Comparison of ENCODE assay signal across 1 cellular context in genomic region chr1:244963231-244963826, GRCh38.
TF ChIP-seq lines count a peak whose summit lies in the region.

No MANE protein-coding gene starts in this region.

TF ChIP-seq in K562, 482 proteins besides CTCF, POLR2A, EP300 and RAD21 (continued from another document and continues in another):
- no peak for TF ChIP-seq TFE3 (CRISPR knock-in tag; IDR thresholded peaks at IDR 0.05)
- no peak for TF ChIP-seq GTF2F1 (IDR thresholded peaks at IDR 0.05; ENCODE audit: low read depth, low read length)
- no peak for TF ChIP-seq COPS2 (conservative IDR thresholded peaks at IDR 0.05)
- no peak; the same call in 1 of the 2 replicates for TF ChIP-seq POLR2H (tag; IDR thresholded peaks at IDR 0.05; ENCODE audit: low read depth)
- TF ChIP-seq YY1 (IDR thresholded peaks at IDR 0.05; ENCODE audit: borderline replicate concordance in 1 of 3, control insufficient read depth in 1 of 3, extremely low read depth in 1 of 3, insufficient read depth in 3 of 3, insufficient read length in 1 of 3, insufficient replicate concordance in 2 of 3, low read depth in 1 of 3, low read length in 2 of 3), result peak in 2 of 3 experiments; percentile 60 to 86
- no peak for TF ChIP-seq ZNF518B (CRISPR knock-in tag; IDR thresholded peaks at IDR 0.05)
- no peak for TF ChIP-seq NR0B1 (IDR thresholded peaks at IDR 0.05; ENCODE audit: partially characterized antibody)
- no peak for TF ChIP-seq THRAP3 (IDR thresholded peaks at IDR 0.05; ENCODE audit: borderline replicate concordance)
- peak; percentile 61; the same call in 1 of the 2 replicates for TF ChIP-seq NFE2 (IDR thresholded peaks at IDR 0.05; ENCODE audit: low read depth)
- no peak for TF ChIP-seq MGA (IDR thresholded peaks at IDR 0.05)
- TF ChIP-seq KLF13 (tag; IDR thresholded peaks at IDR 0.05; ENCODE audit: borderline replicate concordance, low read depth), result no peak
- TF ChIP-seq ADNP (tag; IDR thresholded peaks at IDR 0.05), result peak; percentile 94
- TF ChIP-seq HMGXB4 (CRISPR knock-in tag; IDR thresholded peaks at IDR 0.05), result no peak
- no peak for TF ChIP-seq CBFB (CRISPR knock-in tag; IDR thresholded peaks at IDR 0.05)
- peak; percentile 29 for TF ChIP-seq CCNT2 (IDR thresholded peaks at IDR 0.05; ENCODE audit: borderline replicate concordance, extremely low read depth, insufficient read length, low read depth, low read length)
- TF ChIP-seq ZNF766 (CRISPR knock-in tag; conservative IDR thresholded peaks at IDR 0.05), result 0 out of 2 replicates have a peak, but pooled peaks have one; percentile 39
- TF ChIP-seq SMAD4 (CRISPR knock-in tag; conservative IDR thresholded peaks at IDR 0.05), result 0 out of 2 replicates have a peak, but pooled peaks have one; percentile 18
- TF ChIP-seq RAD51 (IDR thresholded peaks at IDR 0.05; ENCODE audit: borderline replicate concordance, low read depth), result no peak
- TF ChIP-seq FOSL1 (tag; conservative IDR thresholded peaks at IDR 0.05), result peak; percentile 98
- no peak for TF ChIP-seq ZNF175 (CRISPR knock-in tag; IDR thresholded peaks at IDR 0.05; ENCODE audit: low read depth)
- TF ChIP-seq TAL1 (IDR thresholded peaks at IDR 0.05), result peak; percentile 60
- no peak for TF ChIP-seq ATF2 (CRISPR knock-in tag; IDR thresholded peaks at IDR 0.05)
- no peak for TF ChIP-seq TSC22D4 (tag; IDR thresholded peaks at IDR 0.05)
- no peak for TF ChIP-seq XRCC3 (IDR thresholded peaks at IDR 0.05)
- TF ChIP-seq E2F8 (IDR thresholded peaks at IDR 0.05; ENCODE audit: low read depth, partially characterized antibody), result no peak
